34 cellular contexts compared by ENCODE assay signal in the genomic region with DNA sequence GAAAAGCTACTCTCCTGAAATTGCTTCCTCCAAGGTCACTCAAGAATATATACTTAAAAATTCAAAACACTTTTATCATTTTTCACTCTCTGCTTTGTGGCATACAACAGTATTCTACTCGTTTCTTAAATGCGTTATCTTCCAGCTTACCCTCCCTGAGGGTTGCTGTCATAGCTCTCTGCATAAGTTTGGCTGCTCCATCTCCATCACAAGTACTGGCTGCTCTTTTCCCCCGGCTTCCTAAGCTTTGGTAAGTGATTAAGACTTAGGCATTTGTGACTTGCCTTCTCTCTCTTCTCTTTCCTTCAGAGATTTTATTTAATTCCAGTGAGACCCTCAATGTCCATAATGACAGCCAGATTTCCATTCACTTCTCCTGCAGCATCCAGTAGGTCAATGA.
"Had no signal": no experiment of that assay in that cellular context is flagged by ENCODE, and none has a peak within 500 bp of the region (broad histone marks: within the 10 kb centered on the region; RNA-seq: fewer than 3 reads in every experiment).

No MANE protein-coding gene starts in this region.

- H3K4me2 ChIP-seq: KMS-11 had no signal

- H3K27ac ChIP-seq: KMS-11 had no signal

- H3K4me3 ChIP-seq: MG63 had no signal

- DNase-seq: Karpas-422, Kasumi-1, MG63, MM.1S, MV-4-11, NCI-H1048, NCI-H1092, NCI-H1092 treated with DMSO at 0.1 percent for 48 hours, NCI-H1105, NCI-H1105 treated with DMSO at 0.1 percent for 48 hours, NCI-H1417, NCI-H1417 treated with DMSO at 0.1 percent for 48 hours, NCI-H1436, NCI-H1436 treated with DMSO at 0.1 percent for 48 hours, NCI-H146, NCI-H1694, NCI-H1694 treated with DMSO at 0.1 percent for 48 hours, NCI-H187, NCI-H187 treated with DMSO at 0.1 percent for 48 hours, NCI-H1930, NCI-H2029, NCI-H2029 treated with DMSO at 0.1 percent for 48 hours, NCI-H2081, NCI-H2081 treated with DMSO at 0.1 percent for 48 hours, NCI-H2107, NCI-H2171, NCI-H2171 treated with DMSO at 0.1 percent for 48 hours, NCI-H2227 treated with DMSO at 0.1 percent for 48 hours, NCI-H226, NCI-H345, NCI-H446, NCI-H446 treated with DMSO at 0.1 percent for 48 hours, NCI-H510A had no signal

- H3K27me3 ChIP-seq: MG63 had no signal

- H3K36me3 ChIP-seq: MG63 had no signal

- H3K9me3 ChIP-seq: MG63 had no signal

- H3K9ac ChIP-seq: KMS-11 had no signal
